Comparison of ENCODE assay signal across 9 cellular contexts in the genomic region with DNA sequence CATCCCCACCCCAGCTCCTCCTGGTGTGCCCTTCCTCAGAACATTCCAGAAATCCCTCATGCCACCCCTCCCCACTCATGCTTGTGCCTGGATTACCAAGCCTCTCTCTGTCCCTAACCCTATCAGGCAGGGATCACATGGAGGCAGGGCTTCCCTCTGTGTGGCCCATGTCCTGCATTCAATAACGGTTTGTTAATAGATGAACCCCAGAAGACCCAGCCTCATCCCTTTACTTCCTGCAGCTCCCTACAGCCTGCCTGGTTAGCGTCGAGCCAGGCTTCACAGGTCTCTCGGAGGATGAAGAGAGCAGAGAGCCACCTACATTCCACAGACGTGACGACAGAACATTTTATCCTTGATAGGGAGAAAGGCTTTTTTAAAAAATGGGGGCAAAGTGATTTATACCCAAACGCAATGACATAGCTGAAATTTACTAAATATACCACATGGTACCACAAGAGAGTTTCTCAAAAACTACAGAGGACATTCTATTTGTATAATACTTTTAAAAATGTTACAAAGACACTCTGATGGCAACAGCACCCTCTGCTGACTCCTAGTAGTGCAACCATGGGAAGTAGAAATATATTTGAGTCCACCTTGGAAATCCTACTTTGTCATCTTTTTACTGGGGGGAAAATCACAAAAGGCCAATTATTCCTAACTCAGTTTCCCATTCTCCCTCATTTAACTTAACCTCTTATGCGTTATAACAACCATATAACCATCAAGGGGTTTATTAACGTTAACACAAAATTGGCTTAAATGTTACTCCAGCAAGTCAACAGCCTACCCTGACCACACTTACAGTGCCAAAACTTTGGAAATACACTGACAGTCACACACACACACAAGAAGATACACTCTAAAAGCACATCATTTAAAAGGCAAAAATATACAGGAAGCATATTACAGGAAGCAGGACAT. TPM values are rescaled to one million over a fixed set of nuclear protein-coding genes. Genes with fewer than 3 reads are reported as not detected.
A peak's percentile ranks its signal among the peaks of the same experiment; 100 is the strongest.
DNase-seq lines count a peak whose midpoint lies in the region; ATAC-seq, FAIRE-seq and TF ChIP-seq lines count a peak whose summit lies in the region.
"Had no signal": no experiment of that assay in that cellular context is flagged by ENCODE, and none has a peak within 500 bp of the region (broad histone marks: within the 10 kb centered on the region; RNA-seq: fewer than 3 reads in every experiment).

No MANE protein-coding gene starts in this region.

- H3K4me3 ChIP-seq in AG09309 (ENCODE audit: control insufficient read depth, low read depth, low read length) (no peak overlapping the region), brain microvascular endothelial cell (ENCODE audit: low read depth, low read length) (no peak overlapping the region), HepG2 (replicated peaks in 1 of 3; ENCODE audit: insufficient read depth in 1 of 3, low read depth in 2 of 3, low read length in 3 of 3) (no peak overlapping the region)
- H3K4me3 ChIP-seq: thoracic aorta had no signal

- 5% methylated on average over 9 of the region's 9 CpGs for WGBS in HepG2 (ENCODE audit: low lambda C conversion rate)

- intact Hi-C loops in HepG2 (cut with micrococcal nuclease; ENCODE audit: unreplicated experiment): loop anchor here (1.0 to 5.0 kb wide), 2 partner anchors 35 to 75 kb away; no protein-coding TSS in a partner anchor

- no peak overlapping the region for H3K9ac ChIP-seq in HepG2 (ENCODE audit: insufficient read depth, low read depth, low read length)

- peak; percentile 82 for ATAC-seq in HepG2
- ATAC-seq in HG02642 (IDR thresholded peaks at IDR 0.05; ENCODE audit: poor library complexity, unreplicated experiment): no peak
- no peak for ATAC-seq in HG03135 (IDR thresholded peaks at IDR 0.05; ENCODE audit: unreplicated experiment)

- TF ChIP-seq RAD21 in HepG2 (CRISPR knock-in tag; IDR thresholded peaks at IDR 0.05): no peak

- TF ChIP-seq EP300 in HepG2 (IDR thresholded peaks at IDR 0.05; ENCODE audit: low read depth in 2 of 2, low read length in 2 of 2): no peak
- no peak for TF ChIP-seq EP300 in HepG2 (CRISPR knock-in tag; IDR thresholded peaks at IDR 0.05; ENCODE audit: borderline replicate concordance)

- no peaks in the 10 kb centered on the region for H3K79me2 ChIP-seq in HepG2 (ENCODE audit: insufficient read depth, low read length)

- CTCF ChIA-PET in GM10248 (lab: Yijun Ruan, JAX) (interaction anchor here (0.8 to 2.1 kb wide), 6 partner anchors 10 to 198 kb away, joined by 3 to 9 read pairs (median 4); no protein-coding TSS in a partner anchor), HepG2 (lab: Yijun Ruan, JAX; ENCODE audit: low intra/inter-chr PET ratio, low total read pairs) (interaction anchor here (1.3 to 1.7 kb wide), 2 partner anchors 34 to 76 kb away, joined by 6 read pairs; no protein-coding TSS in a partner anchor)

- peaks cover 10% of the 10 kb centered on the region for H3K9me3 ChIP-seq in HepG2 (ENCODE audit: low read length)
- H3K9me3 ChIP-seq: thoracic aorta had no signal

- POLR2A ChIA-PET in GM10248 (lab: Yijun Ruan, JAX): no interaction called here
- POLR2A ChIA-PET in HepG2 (lab: Yijun Ruan, JAX): no interaction called here

- peak; percentile 24 for DNase-seq in AG09309 (ENCODE audit: low read depth)
- DNase-seq in GM10248 (ENCODE audit: extremely low spot score): no peak
- DNase-seq in NCI-H146 (lab: John Stamatoyannopoulos, UW): peak; percentile 40
- peak; percentile 47 for DNase-seq in brain microvascular endothelial cell
- peak; percentile 20 for DNase-seq in HepG2 (ENCODE audit: low spot score)
- no peak for DNase-seq in NCI-H187 treated with DMSO at 0.1 percent for 48 hours (lab: John Stamatoyannopoulos, UW)

- H3K4me1 ChIP-seq in HepG2 (ENCODE audit: insufficient read depth, low read length): no peaks in the 10 kb centered on the region

- no peak overlapping the region for H3K4me2 ChIP-seq in HepG2 (ENCODE audit: low read depth, low read length)

- H3K27me3 ChIP-seq in brain microvascular endothelial cell (replicated peaks) (no peaks in the 10 kb centered on the region), HepG2 (ENCODE audit: control insufficient read depth in 1 of 2, insufficient read depth in 2 of 2, low read length in 2 of 2) (peaks cover 0 to 10% of the 10 kb centered on the region in 2 experiments; a peak in 3 of 5 replicates)

- FAIRE-seq in HepG2 (lab: Jason Lieb, UNC): peak; percentile 55

- no peak for TF ChIP-seq POLR2A in HepG2 (IDR thresholded peaks at IDR 0.05; ENCODE audit: insufficient read depth in 1 of 2, low read depth in 2 of 2, low read length in 2 of 2)

- no peaks in the 10 kb centered on the region for H4K20me1 ChIP-seq in HepG2 (ENCODE audit: insufficient read depth, low read length)

- in situ Hi-C loops in brain microvascular endothelial cell (cut with HindIII; ENCODE audit: low pct_ligation_motif_present, low sequenced_read_pairs): no loop called here
- in situ Hi-C loops in HepG2 (cut with HindIII; ENCODE audit: extremely low pct_ligation_motif_present, low pct_unique_long_range_greater_than_20kb): no loop called here

- no TSS peak for BruUV-seq in HepG2 (replicated peaks; lab: Mats Ljungman, UMichigan)

- H3K27ac ChIP-seq in brain microvascular endothelial cell (no peak overlapping the region), HepG2 (ENCODE audit: extremely low read length, insufficient read depth, low read length) (no peak overlapping the region)
- H3K27ac ChIP-seq: thoracic aorta had no signal

- no peaks in the 10 kb centered on the region for H3K36me3 ChIP-seq in brain microvascular endothelial cell (replicated peaks)
- H3K36me3 ChIP-seq in HepG2 (replicated peaks in 1 of 2; ENCODE audit: control insufficient read depth in 1 of 2, insufficient read depth in 2 of 2, low read length in 2 of 2): no peaks in the 10 kb centered on the region
- H3K36me3 ChIP-seq: thoracic aorta had no signal

- no peak overlapping the region for H2AFZ ChIP-seq in HepG2 (ENCODE audit: low read length)

- TF ChIP-seq CTCF in AG09309 (IDR thresholded peaks at IDR 0.05; ENCODE audit: control insufficient read depth, insufficient read depth, low read depth, low read length, missing control alignments) (peak; percentile 80), GM10248 (IDR thresholded peaks at IDR 0.05; ENCODE audit: control extremely low read depth, extremely low read depth, low read depth, missing control alignments) (peak; percentile 46), brain microvascular endothelial cell (IDR thresholded peaks at IDR 0.05; ENCODE audit: low read depth, low read length, missing control alignments) (peak; percentile 80), HepG2 (CRISPR knock-in tag; IDR thresholded peaks at IDR 0.05) (peak; percentile 56)

TF ChIP-seq in HepG2, 621 proteins besides CTCF, POLR2A, EP300 and RAD21 (continues in another document):
- TF ChIP-seq STAG1 (CRISPR knock-in tag; IDR thresholded peaks at IDR 0.05) (peak; percentile 55), ZNF652 (CRISPR knock-in tag; IDR thresholded peaks at IDR 0.05; ENCODE audit: borderline replicate concordance, low read depth) (no peak)

RNA-seq across cellular contexts. Expression of a gene that starts 30.7 kb away (rescaled TPM):
- 0.09 TPM in 1 of 2 replicates, not detected in the other for total RNA-seq in HepG2 (2016; rRNA removed; fragmentation: Illumina TruSeq; extraction: Trizol)
- not detected in 2 replicates for total RNA-seq in HepG2 (2016; cell fraction: cytosol; rRNA removed; fragmentation: Illumina TruSeq; extraction: Trizol; ENCODE audit: low read depth)
- not detected in 2 replicates for total RNA-seq in HepG2 (2016; cell fraction: insoluble cytoplasmic fraction; rRNA removed; fragmentation: Illumina TruSeq; extraction: Trizol)
- not detected in 2 replicates for total RNA-seq in HepG2 (2016; cell fraction: membrane; rRNA removed; fragmentation: Illumina TruSeq; extraction: Trizol)
- not detected in 2 replicates for total RNA-seq in HepG2 (2016; cell fraction: nucleus; rRNA removed; fragmentation: Illumina TruSeq; extraction: Trizol)
- polyA plus RNA-seq in HepG2 (2011; rRNA removed): 0.12 and 0.46 TPM in 2 replicates
- polyA plus RNA-seq in HepG2 (2011; cell fraction: cytosol; rRNA removed): 0.09 and 0.11 TPM in 2 replicates
- 0.23 and 0.43 TPM in 2 replicates for polyA plus RNA-seq in HepG2 (2011; cell fraction: nucleus; rRNA removed)
- polyA plus RNA-seq in HepG2 (2012): 0.16 TPM in 1 of 2 replicates, not detected in the other
- polyA plus RNA-seq in HepG2 (2016; cell fraction: cytosol; fragmentation: Illumina TruSeq; extraction: Trizol; ENCODE audit: low read depth): not detected in 2 replicates
- 0.40 TPM in 1 of 2 replicates, not detected in the other for polyA plus RNA-seq in HepG2 (2016; cell fraction: insoluble cytoplasmic fraction; fragmentation: Illumina TruSeq; extraction: Trizol; ENCODE audit: low read depth)
- not detected in 2 replicates for polyA plus RNA-seq in HepG2 (2016; cell fraction: membrane; fragmentation: Illumina TruSeq; extraction: Trizol; ENCODE audit: low read depth)
- not detected in 2 replicates for polyA plus RNA-seq in HepG2 (2016; cell fraction: nucleus; fragmentation: Illumina TruSeq; extraction: Trizol; ENCODE audit: insufficient read depth, low read depth)
- polyA minus RNA-seq in HepG2 (2011; rRNA and poly(A)+ RNA removed; ENCODE audit: low replicate concordance): 0.40 TPM in 1 of 2 replicates, not detected in the other
- polyA minus RNA-seq in HepG2 (2011; cell fraction: cytosol; rRNA and poly(A)+ RNA removed): not detected in 2 replicates
- 0.37 and 0.39 TPM in 2 replicates for polyA minus RNA-seq in HepG2 (2011; cell fraction: nucleus; rRNA and poly(A)+ RNA removed)

RNA-seq across cellular contexts. Expression of a gene that starts 31.4 kb away (rescaled TPM):
- total RNA-seq in HepG2 (2016; rRNA removed; fragmentation: Illumina TruSeq; extraction: Trizol): 55.6 and 62.3 TPM in 2 replicates
- total RNA-seq in HepG2 (2016; cell fraction: cytosol; rRNA removed; fragmentation: Illumina TruSeq; extraction: Trizol; ENCODE audit: low read depth): 35.3 and 46.1 TPM in 2 replicates
- total RNA-seq in HepG2 (2016; cell fraction: insoluble cytoplasmic fraction; rRNA removed; fragmentation: Illumina TruSeq; extraction: Trizol): 61.9 and 63.6 TPM in 2 replicates
- total RNA-seq in HepG2 (2016; cell fraction: membrane; rRNA removed; fragmentation: Illumina TruSeq; extraction: Trizol): 71.2 and 72.9 TPM in 2 replicates
- total RNA-seq in HepG2 (2016; cell fraction: nucleus; rRNA removed; fragmentation: Illumina TruSeq; extraction: Trizol): 50.3 and 53.1 TPM in 2 replicates
- polyA plus RNA-seq in HepG2 (2011; rRNA removed): 21.5 and 29.6 TPM in 2 replicates
- 20.1 and 24.5 TPM in 2 replicates for polyA plus RNA-seq in HepG2 (2011; cell fraction: cytosol; rRNA removed)
- 28.1 and 29.2 TPM in 2 replicates for polyA plus RNA-seq in HepG2 (2011; cell fraction: nucleus; rRNA removed)
- 18.6 and 31.7 TPM in 2 replicates for polyA plus RNA-seq in HepG2 (2012)
- 62.2 and 78.6 TPM in 2 replicates for polyA plus RNA-seq in HepG2 (2016; cell fraction: cytosol; fragmentation: Illumina TruSeq; extraction: Trizol; ENCODE audit: low read depth)
- polyA plus RNA-seq in HepG2 (2016; cell fraction: insoluble cytoplasmic fraction; fragmentation: Illumina TruSeq; extraction: Trizol; ENCODE audit: low read depth): 76.6 and 85.1 TPM in 2 replicates
- 76.0 and 95.4 TPM in 2 replicates for polyA plus RNA-seq in HepG2 (2016; cell fraction: membrane; fragmentation: Illumina TruSeq; extraction: Trizol; ENCODE audit: low read depth)
- polyA plus RNA-seq in HepG2 (2016; cell fraction: nucleus; fragmentation: Illumina TruSeq; extraction: Trizol; ENCODE audit: insufficient read depth, low read depth): 116 and 118 TPM in 2 replicates
- 14.0 and 39.3 TPM in 2 replicates for polyA minus RNA-seq in HepG2 (2011; rRNA and poly(A)+ RNA removed; ENCODE audit: low replicate concordance)
- polyA minus RNA-seq in HepG2 (2011; cell fraction: cytosol; rRNA and poly(A)+ RNA removed): 9.4 and 19.0 TPM in 2 replicates
- polyA minus RNA-seq in HepG2 (2011; cell fraction: nucleus; rRNA and poly(A)+ RNA removed): 27.0 and 31.7 TPM in 2 replicates

Comparison
In these comparisons a context has a peak if more than half of its experiments do, and no peak if none do; other contexts are left out.
1. DNase-seq: peak in AG09309 (single experiment), NCI-H146 (single experiment), brain microvascular endothelial cell (single experiment) and HepG2 (single experiment); none in GM10248 (single experiment) and NCI-H187 treated with DMSO at 0.1 percent for 48 hours (single experiment).
2. Peak in every context shown above with its lines, with median percentiles within 50 percentile points of each other: CTCF ChIP-seq.